28 cellular contexts compared by ENCODE assay signal in genomic region chr11:112231952-112232351, GRCh38. TPM values are rescaled to one million over a fixed set of nuclear protein-coding genes. Genes with fewer than 3 reads are reported as not detected.
"Had no signal": no experiment of that assay in that cellular context is flagged by ENCODE, and none has a peak within 500 bp of the region (broad histone marks: within the 10 kb centered on the region; RNA-seq: fewer than 3 reads in every experiment).

No MANE protein-coding gene starts in this region.

- H3K36me3 ChIP-seq: ovary, uterus had no signal

- H3K9me3 ChIP-seq: ovary, psoas muscle, spleen, stomach, tibial artery, transverse colon, upper lobe of right lung, uterus had no signal

- H2AFZ ChIP-seq: parathyroid adenoma had no signal

- H3K9me3 Mint-ChIP-seq: naive thymus-derived CD8-positive, alpha-beta T cell; natural killer cell treated with Interleukin-12 subunit alpha and Interleukin-12 subunit beta and Interleukin-15 and Interleukin-18, amount 100 ng/mL, for 72 hours; nephron progenitor cell; neural crest cell; stimulated activated memory B cell treated with anti-CD40 and anti-IgM and Interleukin-4, amounts not matched to agents 10 μg/mL and 1 μg/mL and 100 μg/mL, for 72 hours; stimulated activated naive CD8-positive, alpha-beta T cell treated with anti-CD3 and anti-CD28 coated beads, Interleukin-15, Interleukin-2, amounts not matched to agents 100 ng/mL and 50 ng/mL, for 24 hours; type B pancreatic cell had no signal

- H3K4me3 Mint-ChIP-seq: naive thymus-derived CD8-positive, alpha-beta T cell; natural killer cell treated with Interleukin-12 subunit alpha and Interleukin-12 subunit beta and Interleukin-15 and Interleukin-18, amount 100 ng/mL, for 72 hours; nephron progenitor cell; neural crest cell; stimulated activated memory B cell treated with anti-CD40 and anti-IgM and Interleukin-4, amounts not matched to agents 10 μg/mL and 1 μg/mL and 100 μg/mL, for 72 hours; stimulated activated naive CD8-positive, alpha-beta T cell treated with anti-CD3 and anti-CD28 coated beads, Interleukin-15, Interleukin-2, amounts not matched to agents 100 ng/mL and 50 ng/mL, for 24 hours; type B pancreatic cell had no signal

- ATAC-seq: naive thymus-derived CD8-positive, alpha-beta T cell; natural killer cell treated with Interleukin-12 subunit alpha and Interleukin-12 subunit beta and Interleukin-15 and Interleukin-18, amount 100 ng/mL, for 72 hours; psoas muscle; right cardiac atrium; sciatic nerve; stimulated activated memory B cell treated with anti-CD40 and anti-IgM and Interleukin-4, amounts not matched to agents 10 μg/mL and 1 μg/mL and 100 μg/mL, for 72 hours; upper lobe of right lung had no signal

- DNase-seq: naive thymus-derived CD8-positive, alpha-beta T cell; nephron progenitor cell; occipital lobe; ovary; posterior cingulate gyrus; psoas muscle; right cardiac atrium; spleen; stimulated activated CD4-positive, alpha-beta T cell treated with anti-CD3 and anti-CD28 coated beads, Interleukin-12 subunit alpha, Interleukin-12 subunit beta, amount 100 ng/mL, for 4 hours; stimulated activated CD4-positive, alpha-beta T cell treated with anti-CD3 and anti-CD28 coated beads, Interleukin-1b, Interleukin-23, amount 100 ng/mL, for 48 hours; stimulated activated CD4-positive, alpha-beta T cell treated with anti-CD3 and anti-CD28 coated beads, Interleukin-4, amount 100 ng/mL, for 1 hour; stimulated activated naive CD4-positive, alpha-beta T cell treated with Interleukin-2 at 50 U/mL for 16 hours; stomach; tibial artery; transverse colon; upper lobe of right lung; uterus had no signal

- H3K9ac ChIP-seq: parathyroid adenoma had no signal

- H3K27me3 ChIP-seq: ovary, spleen, stomach, tibial artery, transverse colon, upper lobe of right lung, uterus had no signal

- H3K4me2 ChIP-seq: smooth muscle cell had no signal

- H3K79me2 ChIP-seq: parathyroid adenoma had no signal

- H3K27ac Mint-ChIP-seq: natural killer cell treated with Interleukin-12 subunit alpha and Interleukin-12 subunit beta and Interleukin-15 and Interleukin-18, amount 100 ng/mL, for 72 hours; nephron progenitor cell; stimulated activated memory B cell treated with anti-CD40 and anti-IgM and Interleukin-4, amounts not matched to agents 10 μg/mL and 1 μg/mL and 100 μg/mL, for 72 hours; stimulated activated naive CD8-positive, alpha-beta T cell treated with anti-CD3 and anti-CD28 coated beads, Interleukin-15, Interleukin-2, amounts not matched to agents 100 ng/mL and 50 ng/mL, for 24 hours; type B pancreatic cell had no signal

- H3K27ac ChIP-seq: ovary, parathyroid adenoma, psoas muscle, skin epidermis, spleen, stomach, tibial artery, transverse colon, upper lobe of right lung, uterus had no signal

- H3K27me3 Mint-ChIP-seq: naive thymus-derived CD8-positive, alpha-beta T cell; natural killer cell treated with Interleukin-12 subunit alpha and Interleukin-12 subunit beta and Interleukin-15 and Interleukin-18, amount 100 ng/mL, for 72 hours; progenitor cell of endocrine pancreas; stimulated activated memory B cell treated with anti-CD40 and anti-IgM and Interleukin-4, amounts not matched to agents 10 μg/mL and 1 μg/mL and 100 μg/mL, for 72 hours; stimulated activated naive CD8-positive, alpha-beta T cell treated with anti-CD3 and anti-CD28 coated beads, Interleukin-15, Interleukin-2, amounts not matched to agents 100 ng/mL and 50 ng/mL, for 24 hours; type B pancreatic cell had no signal

- H3K4me1 ChIP-seq: parathyroid adenoma, uterus had no signal

- H3K4me3 ChIP-seq: ovary, psoas muscle, skin epidermis, smooth muscle cell, spleen, stomach, tibial artery, transverse colon, upper lobe of right lung, uterus had no signal

RNA-seq across cellular contexts. Expression of gene PLET1, which starts 28.7 kb away (rescaled TPM):
- polyA plus RNA-seq: naive thymus-derived CD8-positive, alpha-beta T cell; ovary; psoas muscle; right cardiac atrium; smooth muscle cell; spleen; stomach; urinary bladder had no signal

RNA-seq across cellular contexts. Expression of gene BCO2, which starts 56.6 kb away (rescaled TPM):
- polyA plus RNA-seq: naive thymus-derived CD8-positive, alpha-beta T cell had no signal
